Comparison of ENCODE assay signal across 1 cellular context in genomic region chr1:174166530-174167328, GRCh38.
TF ChIP-seq lines count a peak whose summit lies in the region.

No MANE protein-coding gene starts in this region.

TF ChIP-seq in K562, 482 proteins besides CTCF, POLR2A, EP300 and RAD21 (continues in another document):
- peak; percentile 41; the same call in 1 of the 2 replicates for TF ChIP-seq ZBTB2 (IDR thresholded peaks at IDR 0.05)
- no peak for TF ChIP-seq HMGN3 (IDR thresholded peaks at IDR 0.05; ENCODE audit: borderline replicate concordance, extremely low read depth, insufficient read length, low read depth, low read length)
- no peak for TF ChIP-seq SAFB2 (IDR thresholded peaks at IDR 0.05; ENCODE audit: borderline replicate concordance, low read depth, low read length, severe bottlenecking)
- peak; percentile 78; the same call in 1 of the 2 replicates for TF ChIP-seq TCF15 (CRISPR knock-in tag; IDR thresholded peaks at IDR 0.05)
- TF ChIP-seq PML (IDR thresholded peaks at IDR 0.05; ENCODE audit: low read length) = peak; percentile 93
- no peak for TF ChIP-seq ZNF133 (CRISPR knock-in tag; IDR thresholded peaks at IDR 0.05)
- TF ChIP-seq BRCA1 (IDR thresholded peaks at IDR 0.05) = no peak
- no peak for TF ChIP-seq BRCA1 (CRISPR knock-in tag; IDR thresholded peaks at IDR 0.05)
- TF ChIP-seq ATF4 (CRISPR knock-in tag; IDR thresholded peaks at IDR 0.05) = peak; percentile 70
- TF ChIP-seq DNMT1 (IDR thresholded peaks at IDR 0.05) = no peak
- TF ChIP-seq IFI16 (CRISPR knock-in tag; IDR thresholded peaks at IDR 0.05) = no peak
- no peak for TF ChIP-seq ZNF24 (IDR thresholded peaks at IDR 0.05)
- TF ChIP-seq ZNF431 (CRISPR knock-in tag; IDR thresholded peaks at IDR 0.05) = no peak
- TF ChIP-seq GATAD2B (IDR thresholded peaks at IDR 0.05; ENCODE audit: borderline replicate concordance) = peak; percentile 29; the same call in 1 of the 2 replicates
- TF ChIP-seq ARID3A (IDR thresholded peaks at IDR 0.05; ENCODE audit: borderline replicate concordance, low read depth, low read length) = peak; percentile 82
- TF ChIP-seq TSC22D4 (tag; IDR thresholded peaks at IDR 0.05) = no peak
- no peak for TF ChIP-seq CBX2 (IDR thresholded peaks at IDR 0.05; ENCODE audit: insufficient read depth, low read length, poor library complexity, severe bottlenecking)
- TF ChIP-seq YY1 (IDR thresholded peaks at IDR 0.05; ENCODE audit: borderline replicate concordance in 1 of 3, control insufficient read depth in 1 of 3, extremely low read depth in 1 of 3, insufficient read depth in 3 of 3, insufficient read length in 1 of 3, insufficient replicate concordance in 2 of 3, low read depth in 1 of 3, low read length in 2 of 3) = peak in 1 of 3 experiments; percentile 60
- peak; percentile 18 to 62 for TF ChIP-seq AFF1 (IDR thresholded peaks at IDR 0.05; ENCODE audit: low read depth in 1 of 2, partially characterized antibody in 2 of 2)
- TF ChIP-seq MECOM (CRISPR knock-in tag; IDR thresholded peaks at IDR 0.05) = peak; percentile 72
- peak; percentile 68 for TF ChIP-seq CXXC5 (CRISPR knock-in tag; IDR thresholded peaks at IDR 0.05)
- peak; percentile 83; the same call in 1 of the 2 replicates for TF ChIP-seq RNF2 (IDR thresholded peaks at IDR 0.05)
- peak; percentile 57; the same call in 1 of the 2 replicates for TF ChIP-seq ATF7 (IDR thresholded peaks at IDR 0.05)
- no peak; the same call in 1 of the 2 replicates for TF ChIP-seq BCL6 (CRISPR knock-in tag; IDR thresholded peaks at IDR 0.05)
- peak; percentile 54; the same call in 1 of the 2 replicates for TF ChIP-seq ZBTB33 (CRISPR knock-in tag; IDR thresholded peaks at IDR 0.05)
- TF ChIP-seq ELF4 (CRISPR knock-in tag; IDR thresholded peaks at IDR 0.05) = peak; percentile 82
- peak; percentile 82; the same call in 1 of the 2 replicates for TF ChIP-seq CUX1 (CRISPR knock-in tag; IDR thresholded peaks at IDR 0.05)
- TF ChIP-seq HNRNPK (IDR thresholded peaks at IDR 0.05; ENCODE audit: low read depth, low read length, poor library complexity, severe bottlenecking) = no peak
- TF ChIP-seq ZNF79 (CRISPR knock-in tag; IDR thresholded peaks at IDR 0.05; ENCODE audit: low read depth) = no peak
- TF ChIP-seq ZNF197 (CRISPR knock-in tag; IDR thresholded peaks at IDR 0.05; ENCODE audit: low read depth) = peak; percentile 73; the same call in 1 of the 2 replicates
- TF ChIP-seq NFATC3 (IDR thresholded peaks at IDR 0.05) = peak; percentile 43; the same call in 1 of the 2 replicates
- TF ChIP-seq NELFE (IDR thresholded peaks at IDR 0.05; ENCODE audit: insufficient read depth, insufficient read length) = no peak
- TF ChIP-seq HDAC3 (IDR thresholded peaks at IDR 0.05; ENCODE audit: borderline replicate concordance, partially characterized antibody) = peak; percentile 66
- TF ChIP-seq ZNF766 (CRISPR knock-in tag; conservative IDR thresholded peaks at IDR 0.05) = peak; percentile 80; the same call in 1 of the 2 replicates
- no peak for TF ChIP-seq SAFB (IDR thresholded peaks at IDR 0.05; ENCODE audit: borderline replicate concordance, low read depth, low read length)
- peak; percentile 39; the same call in 1 of the 2 replicates for TF ChIP-seq HOMEZ (CRISPR knock-in tag; IDR thresholded peaks at IDR 0.05)
- TF ChIP-seq ZBTB9 (CRISPR knock-in tag; IDR thresholded peaks at IDR 0.05) = peak; percentile 89
- peak; percentile 72; the same call in 1 of the 2 replicates for TF ChIP-seq OTX1 (CRISPR knock-in tag; IDR thresholded peaks at IDR 0.05)
- TF ChIP-seq SMAD4 (CRISPR knock-in tag; conservative IDR thresholded peaks at IDR 0.05) = peak; percentile 76
- TF ChIP-seq IRF1 (CRISPR knock-in tag; IDR thresholded peaks at IDR 0.05; ENCODE audit: borderline replicate concordance) = no peak
